1 cellular context compared by ENCODE assay signal in the genomic region with DNA sequence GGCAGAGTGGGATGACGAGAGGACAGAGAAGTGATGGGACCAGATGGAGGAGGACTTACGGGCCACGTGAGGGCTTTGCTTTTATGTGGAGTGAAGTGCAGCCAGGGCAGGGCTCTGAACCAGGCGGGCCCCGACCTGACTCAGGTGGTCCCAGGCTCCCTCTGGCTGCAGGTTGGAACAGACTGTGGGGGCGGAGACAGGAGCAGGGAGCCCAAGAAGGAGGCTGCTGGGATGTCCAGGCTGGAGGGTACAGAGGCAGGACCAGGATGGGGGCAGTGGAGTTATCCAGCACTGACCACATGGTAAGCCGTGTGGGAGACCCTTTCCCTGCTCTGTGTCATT.
TF ChIP-seq lines count a peak whose summit lies in the region.

No MANE protein-coding gene starts in this region.

TF ChIP-seq in GM12878, 131 proteins besides CTCF, POLR2A, EP300 and RAD21:
- TF ChIP-seq CBFB (IDR thresholded peaks at IDR 0.05; ENCODE audit: low read depth), result no peak
- TF ChIP-seq GATAD2B (conservative IDR thresholded peaks at IDR 0.05; ENCODE audit: low read depth), result no peak
- TF ChIP-seq EGR1 (IDR thresholded peaks at IDR 0.05; ENCODE audit: borderline replicate concordance in 1 of 2, low read depth in 2 of 2, low read length in 2 of 2), result no peak
- no peak for TF ChIP-seq MYB (IDR thresholded peaks at IDR 0.05; ENCODE audit: borderline replicate concordance, low read depth, low read length)
- TF ChIP-seq PAX5 (IDR thresholded peaks at IDR 0.05; ENCODE audit: borderline replicate concordance, low read depth, low read length), result no peak
- TF ChIP-seq CBX3 (IDR thresholded peaks at IDR 0.05; ENCODE audit: borderline replicate concordance, low read depth), result no peak
- no peak for TF ChIP-seq JUND (IDR thresholded peaks at IDR 0.05; ENCODE audit: low read depth, low read length)
- TF ChIP-seq MTA2 (IDR thresholded peaks at IDR 0.05; ENCODE audit: low read depth), result no peak
- TF ChIP-seq, protein P1, sequence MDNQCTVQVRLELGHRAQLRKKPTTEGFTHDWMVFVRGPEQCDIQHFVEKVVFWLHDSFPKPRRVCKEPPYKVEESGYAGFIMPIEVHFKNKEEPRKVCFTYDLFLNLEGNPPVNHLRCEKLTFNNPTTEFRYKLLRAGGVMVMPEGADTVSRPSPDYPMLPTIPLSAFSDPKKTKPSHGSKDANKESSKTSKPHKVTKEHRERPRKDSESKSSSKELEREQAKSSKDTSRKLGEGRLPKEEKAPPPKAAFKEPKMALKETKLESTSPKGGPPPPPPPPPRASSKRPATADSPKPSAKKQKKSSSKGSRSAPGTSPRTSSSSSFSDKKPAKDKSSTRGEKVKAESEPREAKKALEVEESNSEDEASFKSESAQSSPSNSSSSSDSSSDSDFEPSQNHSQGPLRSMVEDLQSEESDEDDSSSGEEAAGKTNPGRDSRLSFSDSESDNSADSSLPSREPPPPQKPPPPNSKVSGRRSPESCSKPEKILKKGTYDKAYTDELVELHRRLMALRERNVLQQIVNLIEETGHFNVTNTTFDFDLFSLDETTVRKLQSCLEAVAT (IDR thresholded peaks at IDR 0.05), result no peak
- TF ChIP-seq ZBTB40 (IDR thresholded peaks at IDR 0.05; ENCODE audit: borderline replicate concordance), result no peak
- TF ChIP-seq EED (IDR thresholded peaks at IDR 0.05; ENCODE audit: low read depth), result no peak
- TF ChIP-seq SRF (IDR thresholded peaks at IDR 0.05; ENCODE audit: low read depth in 2 of 2, low read length in 2 of 2), result no peak
- no peak for TF ChIP-seq SMARCA5 (IDR thresholded peaks at IDR 0.05)
